Comparison of ENCODE assay signal across 8 cellular contexts in the genomic region with DNA sequence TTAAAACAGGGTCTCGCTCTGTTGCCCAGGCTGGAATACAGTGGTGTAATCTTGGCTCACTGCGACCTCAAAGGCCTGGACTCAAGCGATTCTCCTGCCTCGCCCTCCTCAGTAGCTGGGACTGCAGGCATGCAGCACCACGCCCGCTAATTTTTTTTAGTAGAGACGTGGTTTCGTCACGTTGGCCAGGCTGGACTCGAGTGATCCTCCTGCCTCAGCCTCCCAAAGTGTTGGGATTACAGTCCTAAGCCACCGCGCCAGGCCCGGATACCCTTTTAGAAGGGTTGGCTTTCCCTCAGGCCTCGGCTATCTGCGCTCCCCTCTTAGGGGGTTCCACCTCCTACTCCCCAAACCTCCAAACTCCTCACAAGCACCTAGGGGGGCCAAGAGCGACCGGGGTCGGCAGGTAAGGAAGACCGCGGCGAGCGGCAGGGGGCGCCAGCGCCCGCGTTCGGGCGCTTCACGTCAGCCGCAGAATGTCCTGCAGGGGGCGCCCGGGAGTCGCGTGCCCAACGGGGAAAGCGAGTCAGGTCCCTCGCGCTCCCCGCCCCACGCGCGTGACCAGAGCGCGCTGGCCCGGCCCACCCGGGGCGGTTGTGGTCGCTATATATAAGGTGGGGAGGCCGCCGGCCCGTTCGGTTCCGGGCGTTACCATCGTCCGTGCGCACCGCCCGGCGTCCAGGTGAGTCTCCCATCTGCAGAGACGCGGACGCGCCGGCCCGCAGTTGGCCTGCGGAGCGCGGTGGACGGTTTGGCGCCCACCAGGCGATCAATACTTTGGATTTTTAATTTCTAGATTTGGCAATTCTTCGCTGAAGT. TPM values are rescaled to one million over a fixed set of nuclear protein-coding genes. Genes with fewer than 3 reads are reported as not detected.
DNase-seq lines count a peak whose midpoint lies in the region; ATAC-seq and TF ChIP-seq lines count a peak whose summit lies in the region.

No MANE protein-coding gene starts in this region.

- DNase-seq in RWPE1 (ENCODE audit: low spot score) (peak; percentile 74), heart right ventricle (peak; percentile 42 to 79), progenitor cell of endocrine pancreas (ENCODE audit: low spot score, unreplicated experiment) (peak; percentile 76)

- no peaks in the 10 kb centered on the region for H3K36me3 Mint-ChIP-seq in activated naive CD8-positive, alpha-beta T cell
- H3K36me3 Mint-ChIP-seq in progenitor cell of endocrine pancreas (ENCODE audit: insufficient read depth) = no peaks in the 10 kb centered on the region

- intact Hi-C loops in heart right ventricle (cut with DNase I) = loop anchor here in 5 of 10 donors (1.0 to 2.0 kb wide), 3 partner anchors 27 to 28 kb away; no protein-coding TSS in a partner anchor

- peaks cover 0 to 9% (median 7%) of the 10 kb centered on the region in 7 donors for H3K27me3 ChIP-seq in heart right ventricle

- H3K27me3 Mint-ChIP-seq in activated naive CD8-positive, alpha-beta T cell = peaks cover 1% of the 10 kb centered on the region
- H3K27me3 Mint-ChIP-seq in progenitor cell of endocrine pancreas = peaks cover 25% of the 10 kb centered on the region

- H3K9me3 ChIP-seq in heart right ventricle = no peaks in the 10 kb centered on the region

- TF ChIP-seq CTCF in RWPE1 (conservative IDR thresholded peaks at IDR 0.05; ENCODE audit: low read depth) = peak; percentile 100
- peak; percentile 90 to 100 (median 96) for TF ChIP-seq CTCF in heart right ventricle (IDR thresholded peaks at IDR 0.05)
- peak; percentile 100 for TF ChIP-seq CTCF in progenitor cell of endocrine pancreas (IDR thresholded peaks at IDR 0.05; ENCODE audit: unreplicated experiment)

- CTCF ChIA-PET in RWPE1 (lab: Yijun Ruan, JAX) = interaction anchor here (0.6 to 4.8 kb wide), 16 partner anchors 10 to 1856 kb away, joined by 3 to 72 read pairs (median 3); a partner anchor contains a TSS

- ATAC-seq in GM18511 (IDR thresholded peaks at IDR 0.05; ENCODE audit: unreplicated experiment) (peak; percentile 78), HG03139 (IDR thresholded peaks at IDR 0.05; ENCODE audit: unreplicated experiment) (peak; percentile 54), heart right ventricle (peak; percentile 57 to 87 (median 68)), GM18870 (IDR thresholded peaks at IDR 0.05; ENCODE audit: unreplicated experiment) (no peak)

- H3K4me3 ChIP-seq in heart right ventricle = peak overlapping the region in 9 of 10 donors; percentile 4 to 53 (median 48)
- peak overlapping the region; percentile 22 for H3K4me3 ChIP-seq in urinary bladder (ENCODE audit: low read depth, low read length)

- POLR2A ChIA-PET in RWPE1 (lab: Yijun Ruan, JAX; ENCODE audit: low non-redundant PET) = no interaction called here

- H3K27ac Mint-ChIP-seq in activated naive CD8-positive, alpha-beta T cell = no peak overlapping the region
- H3K27ac Mint-ChIP-seq in progenitor cell of endocrine pancreas = no peak overlapping the region

- H3K9me3 Mint-ChIP-seq in activated naive CD8-positive, alpha-beta T cell (ENCODE audit: low read depth) = no peaks in the 10 kb centered on the region
- H3K9me3 Mint-ChIP-seq in progenitor cell of endocrine pancreas (ENCODE audit: low read depth) = no peaks in the 10 kb centered on the region

- H3K4me1 ChIP-seq in heart right ventricle (peaks cover 0 to 10% (median 6%) of the 10 kb centered on the region in 9 donors), urinary bladder (ENCODE audit: insufficient read depth) (no peaks in the 10 kb centered on the region)

- no peak overlapping the region for H3K27ac ChIP-seq in RWPE1
- peak overlapping the region in 1 of 10 donors; percentile 41 for H3K27ac ChIP-seq in heart right ventricle
- no peak overlapping the region for H3K27ac ChIP-seq in urinary bladder (ENCODE audit: low read depth)

- WGBS in heart right ventricle, 2 donors = 13 to 14% methylated on average over 73 of the region's 73 CpGs
- 11% methylated on average over 73 of the region's 73 CpGs for WGBS in urinary bladder

- peaks cover 2% of the 10 kb centered on the region for H3K4me1 Mint-ChIP-seq in activated naive CD8-positive, alpha-beta T cell (ENCODE audit: low read depth)
- no peaks in the 10 kb centered on the region for H3K4me1 Mint-ChIP-seq in progenitor cell of endocrine pancreas (ENCODE audit: low read depth)

- H3K4me3 Mint-ChIP-seq in activated naive CD8-positive, alpha-beta T cell = peak overlapping the region; percentile 73
- H3K4me3 Mint-ChIP-seq in progenitor cell of endocrine pancreas (ENCODE audit: low read depth) = peak overlapping the region; percentile 54

- no peaks in the 10 kb centered on the region for H3K36me3 ChIP-seq in heart right ventricle
- no peaks in the 10 kb centered on the region for H3K36me3 ChIP-seq in urinary bladder (ENCODE audit: insufficient read depth)

RNA-seq across cellular contexts. Expression of gene GATM, which starts 51.8 kb away (rescaled TPM):
- 10 to 100 TPM in 9 of 10 donors, 1 to 10 TPM in 1; 9.6 to 97.8 (median 30.8) TPM for total RNA-seq in heart right ventricle
- 1 to 10 TPM; 4.7 to 8.6 TPM for polyA plus RNA-seq in heart right ventricle
- 64.1 and 75.5 TPM in 2 replicates for total RNA-seq in progenitor cell of endocrine pancreas
- total RNA-seq in urinary bladder = 83.8 TPM
- polyA plus RNA-seq in urinary bladder = 21.8 TPM
